Comparison of ENCODE assay signal across 26 cellular contexts in genomic region chr14:29788093-29788492, GRCh38.
"Had no signal": no experiment of that assay in that cellular context is flagged by ENCODE, and none has a peak within 500 bp of the region (broad histone marks: within the 10 kb centered on the region; RNA-seq: fewer than 3 reads in every experiment).

No MANE protein-coding gene starts in this region.

- ATAC-seq: effector memory CD8-positive, alpha-beta T cell; heart right ventricle; left cardiac atrium; left lung; naive thymus-derived CD4-positive, alpha-beta T cell; stimulated activated effector memory CD8-positive, alpha-beta T cell treated with anti-CD3 and anti-CD28 coated beads, Interleukin-12 subunit alpha, Interleukin-12 subunit beta, amount 100 ng/mL, for 72 hours had no signal

- DNase-seq: cortex of kidney; effector memory CD8-positive, alpha-beta T cell; erythroblast; esophagus squamous epithelium; foreskin melanocyte; glutamatergic neuron; heart right ventricle; hippocampal formation; left cardiac atrium; left lung; mesendoderm; midbrain; naive thymus-derived CD4-positive, alpha-beta T cell; sigmoid colon; stimulated activated CD4-positive, alpha-beta T cell treated with anti-CD3 and anti-CD28 coated beads, Interleukin-2, amount 100 ng/mL, for 24 hours; stimulated activated CD4-positive, alpha-beta T cell treated with anti-CD3 and anti-CD28 coated beads, Interleukin-4, amount 100 ng/mL, for 24 hours; stimulated activated naive CD4-positive, alpha-beta T cell treated with Interleukin-2 at 50 U/mL for 16 hours; stomach; thyroid gland had no signal

- H3K36me3 ChIP-seq: esophagus squamous epithelium, heart right ventricle, left lung, prostate gland, right atrium auricular region, sigmoid colon, stomach, thyroid gland had no signal

- FAIRE-seq: endometrium, islet of Langerhans had no signal

- H3K27ac ChIP-seq: esophagus squamous epithelium, heart right ventricle, left lung, neural progenitor cell, parathyroid adenoma, prostate gland, right atrium auricular region, sigmoid colon, stomach, thyroid gland had no signal

- H3K4me1 ChIP-seq: esophagus squamous epithelium, left lung, prostate gland, right atrium auricular region, sigmoid colon, stomach, thyroid gland had no signal

- H3K9ac ChIP-seq: neural progenitor cell, parathyroid adenoma had no signal

- H3K4me3 ChIP-seq: esophagus squamous epithelium, heart right ventricle, left lung, neural progenitor cell, prostate gland, right atrium auricular region, sigmoid colon, stomach, thyroid gland had no signal

- H3K27me3 ChIP-seq: esophagus squamous epithelium, heart right ventricle, left lung, neural progenitor cell, right atrium auricular region, sigmoid colon, stomach, thyroid gland had no signal

- H3K4me2 ChIP-seq: neural progenitor cell had no signal

- H3K9me3 ChIP-seq: esophagus squamous epithelium, prostate gland, stomach, thyroid gland had no signal

- H2AFZ ChIP-seq: neural progenitor cell, parathyroid adenoma had no signal
